Comparison of ENCODE assay signal across 1 cellular context in the genomic region with DNA sequence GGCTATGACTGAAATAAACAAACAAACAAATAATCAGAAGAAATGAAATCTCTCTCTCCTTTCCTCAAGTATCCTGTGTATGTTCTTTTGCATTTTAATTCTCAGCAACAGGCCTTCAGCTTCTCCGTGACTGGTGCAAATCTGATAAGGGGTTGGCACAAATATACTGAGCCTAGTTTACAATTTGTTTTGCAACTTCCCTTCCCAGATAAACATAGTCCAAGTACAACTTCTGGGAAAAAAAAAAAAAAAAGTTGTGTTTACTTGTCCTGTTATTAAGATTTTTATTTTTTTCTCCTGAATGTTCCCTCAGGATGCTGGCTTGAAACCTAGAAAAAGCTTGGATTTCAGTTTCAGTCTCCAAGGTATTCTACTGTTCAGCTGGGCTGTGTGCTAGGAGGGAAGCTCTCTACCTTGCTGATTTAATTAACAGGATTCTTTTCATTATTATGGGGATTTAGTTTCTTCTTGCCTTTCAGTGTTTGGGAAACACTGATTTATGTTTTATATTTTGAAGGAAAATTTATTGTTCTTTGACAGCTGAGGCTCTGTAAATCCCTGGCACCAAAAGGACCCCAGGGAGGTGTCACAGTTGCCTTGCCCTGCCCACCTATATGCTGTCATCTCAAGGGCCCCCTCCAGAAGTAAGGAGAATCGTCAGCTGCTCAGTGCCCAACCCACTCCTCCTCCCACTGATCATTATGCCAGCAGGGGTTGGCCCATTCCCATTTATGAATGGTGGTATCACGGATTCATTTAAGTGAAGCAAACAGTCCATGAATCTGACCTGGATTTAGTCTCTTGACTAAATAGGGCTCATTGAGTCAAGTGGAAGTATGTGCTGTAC.
TF ChIP-seq lines count a peak whose summit lies in the region.

No MANE protein-coding gene starts in this region.

TF ChIP-seq in HEK293, 187 proteins besides CTCF, POLR2A, EP300 and RAD21 (continued from another document):
- TF ChIP-seq, protein P1, sequence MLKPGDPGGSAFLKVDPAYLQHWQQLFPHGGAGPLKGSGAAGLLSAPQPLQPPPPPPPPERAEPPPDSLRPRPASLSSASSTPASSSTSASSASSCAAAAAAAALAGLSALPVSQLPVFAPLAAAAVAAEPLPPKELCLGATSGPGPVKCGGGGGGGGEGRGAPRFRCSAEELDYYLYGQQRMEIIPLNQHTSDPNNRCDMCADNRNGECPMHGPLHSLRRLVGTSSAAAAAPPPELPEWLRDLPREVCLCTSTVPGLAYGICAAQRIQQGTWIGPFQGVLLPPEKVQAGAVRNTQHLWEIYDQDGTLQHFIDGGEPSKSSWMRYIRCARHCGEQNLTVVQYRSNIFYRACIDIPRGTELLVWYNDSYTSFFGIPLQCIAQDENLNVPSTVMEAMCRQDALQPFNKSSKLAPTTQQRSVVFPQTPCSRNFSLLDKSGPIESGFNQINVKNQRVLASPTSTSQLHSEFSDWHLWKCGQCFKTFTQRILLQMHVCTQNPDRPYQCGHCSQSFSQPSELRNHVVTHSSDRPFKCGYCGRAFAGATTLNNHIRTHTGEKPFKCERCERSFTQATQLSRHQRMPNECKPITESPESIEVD (tag by site-specific recombination; IDR thresholded peaks at IDR 0.05): peak; percentile 30; the same call in 1 of the 2 replicates
- TF ChIP-seq ZNF24 (tag by site-specific recombination; IDR thresholded peaks at IDR 0.05): no peak
- no peak for TF ChIP-seq ZBTB20 (tag by site-specific recombination; IDR thresholded peaks at IDR 0.05)
- no peak; the same call in none of the 2 replicates for TF ChIP-seq SP7 (tag by site-specific recombination; IDR thresholded peaks at IDR 0.05)
- TF ChIP-seq ZNF138 (tag by site-specific recombination; IDR thresholded peaks at IDR 0.05; ENCODE audit: borderline replicate concordance): no peak
- peak; percentile 66; the same call in 1 of the 2 replicates for TF ChIP-seq EGR2 (tag by site-specific recombination; IDR thresholded peaks at IDR 0.05; ENCODE audit: low read depth)
- TF ChIP-seq ZNF175 (tag by site-specific recombination; IDR thresholded peaks at IDR 0.05): no peak
